In genomic region chr5:167414611-167415010, GRCh38 we compare ENCODE assay signal across 35 cellular contexts.
"Had no signal": no experiment of that assay in that cellular context is flagged by ENCODE, and none has a peak within 500 bp of the region (broad histone marks: within the 10 kb centered on the region; RNA-seq: fewer than 3 reads in every experiment).

No MANE protein-coding gene starts in this region.

- H3K27ac ChIP-seq: KMS-11 had no signal

- H3K4me3 ChIP-seq: MG63 had no signal

- H3K9me3 ChIP-seq: MG63 had no signal

- H3K36me3 ChIP-seq: MG63 had no signal

- DNase-seq: Karpas-422, Kasumi-1, KG1, MG63, MM.1S, MV-4-11, NCI-H1048, NCI-H1092, NCI-H1092 treated with DMSO at 0.1 percent for 48 hours, NCI-H1105, NCI-H1105 treated with DMSO at 0.1 percent for 48 hours, NCI-H1417, NCI-H1417 treated with DMSO at 0.1 percent for 48 hours, NCI-H1436, NCI-H1436 treated with DMSO at 0.1 percent for 48 hours, NCI-H146, NCI-H1694, NCI-H1694 treated with DMSO at 0.1 percent for 48 hours, NCI-H187, NCI-H187 treated with DMSO at 0.1 percent for 48 hours, NCI-H1930, NCI-H2029, NCI-H2029 treated with DMSO at 0.1 percent for 48 hours, NCI-H2081, NCI-H2081 treated with DMSO at 0.1 percent for 48 hours, NCI-H2107, NCI-H2171, NCI-H2171 treated with DMSO at 0.1 percent for 48 hours, NCI-H2227 treated with DMSO at 0.1 percent for 48 hours, NCI-H226, NCI-H345, NCI-H446, NCI-H446 treated with DMSO at 0.1 percent for 48 hours, NCI-H510A had no signal

- H3K9ac ChIP-seq: KMS-11 had no signal

- H3K4me2 ChIP-seq: KMS-11 had no signal
